Comparison of ENCODE assay signal across 18 cellular contexts in the genomic region with DNA sequence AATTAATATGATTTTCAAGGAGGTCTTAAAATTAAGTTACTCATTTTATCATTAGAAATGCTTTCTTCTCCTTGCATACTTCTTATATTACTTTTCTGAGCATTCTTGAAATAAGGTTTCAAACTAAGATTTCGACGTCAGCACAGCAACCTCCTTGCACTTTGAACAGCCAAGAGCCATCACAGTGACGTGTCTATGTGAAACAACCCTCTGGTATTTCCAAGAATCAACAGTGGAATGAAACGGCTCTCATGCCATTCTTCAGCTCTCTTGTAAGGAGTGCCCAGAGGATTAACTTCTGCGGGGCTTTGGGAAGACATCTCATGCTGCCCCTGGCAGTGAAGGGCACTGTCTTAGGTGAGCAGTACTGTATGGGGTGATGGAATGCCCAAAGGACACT.
DNase-seq lines count a peak whose midpoint lies in the region; ATAC-seq, FAIRE-seq and TF ChIP-seq lines count a peak whose summit lies in the region.
"Had no signal": no experiment of that assay in that cellular context is flagged by ENCODE, and none has a peak within 500 bp of the region (broad histone marks: within the 10 kb centered on the region; RNA-seq: fewer than 3 reads in every experiment).

No MANE protein-coding gene starts in this region.

- intact Hi-C loops in left lung (cut with DNase I) (no loop called here), sciatic nerve (cut with DNase I) (no loop called here)

- peak; percentile 79 for FAIRE-seq in HTR-8/SVneo (lab: Jason Lieb, UNC)
- FAIRE-seq: kidney had no signal

- H3K27me3 ChIP-seq in left lung = no peaks in the 10 kb centered on the region
- H3K27me3 ChIP-seq: cardiac muscle cell, testis had no signal

- POLR2A ChIA-PET in AG04449 (lab: Yijun Ruan, JAX) = interaction anchor here (0.7 to 0.8 kb wide), 2 partner anchors 12 to 32 kb away, joined by 3 to 4 read pairs; no protein-coding TSS in a partner anchor

- CTCF ChIA-PET in AG04449 (lab: Yijun Ruan, JAX) = interaction anchor here (0.9 to 1.6 kb wide), 4 partner anchors 9 to 818 kb away, joined by 3 to 4 read pairs (median 4); no protein-coding TSS in a partner anchor

- TF ChIP-seq CTCF in AG04449 (IDR thresholded peaks at IDR 0.05; ENCODE audit: insufficient read depth, low read length, missing control alignments) (no peak), choroid plexus epithelial cell (conservative IDR thresholded peaks at IDR 0.05; ENCODE audit: low read depth, low read length) (no peak), left lung (IDR thresholded peaks at IDR 0.05) (no peak)

- H3K27ac ChIP-seq in left lung = no peak overlapping the region
- H3K27ac ChIP-seq: cardiac muscle cell, psoas muscle, testis had no signal

- no peaks in the 10 kb centered on the region for H3K36me3 ChIP-seq in left lung
- H3K36me3 ChIP-seq: cardiac muscle cell had no signal

- H3K4me3 ChIP-seq in AG04449 (ENCODE audit: low read depth, low read length) (no peak overlapping the region), choroid plexus epithelial cell (ENCODE audit: low read depth, low read length) (no peak overlapping the region), left lung (no peak overlapping the region)
- H3K4me3 ChIP-seq: cardiac muscle cell, psoas muscle, testis had no signal

- ATAC-seq in left lung = peak; percentile 22
- no peak for ATAC-seq in GM19463 (IDR thresholded peaks at IDR 0.05; ENCODE audit: unreplicated experiment)
- no peak for ATAC-seq in sciatic nerve
- ATAC-seq in HG03457 (IDR thresholded peaks at IDR 0.05; ENCODE audit: unreplicated experiment) = no peak
- ATAC-seq: effector memory CD8-positive, alpha-beta T cell; Panc1; psoas muscle had no signal

- DNase-seq in AG04449 (ENCODE audit: low read depth, low spot score) (peak; percentile 90), HTR-8/SVneo (ENCODE audit: insufficient read length, low spot score) (peak; percentile 73), choroid plexus epithelial cell (ENCODE audit: low read depth) (peak; percentile 84), left lung (no peak), ureter (ENCODE audit: low spot score) (no peak), sciatic nerve (ENCODE audit: low spot score) (no peak)
- DNase-seq: activated effector memory CD4-positive, alpha-beta T cell treated with Interleukin-2 at 50 U/mL for 16 hours; effector memory CD8-positive, alpha-beta T cell; head of caudate nucleus; kidney; NCI-H2081; psoas muscle; stimulated activated CD4-positive, alpha-beta T cell treated with anti-CD3 and anti-CD28 coated beads, Interleukin-1b, Interleukin-23, amount 100 ng/mL, for 48 hours; testis had no signal

- H3K9me3 ChIP-seq in left lung = peaks cover 0 to 2% of the 10 kb centered on the region in 2 donors
- H3K9me3 ChIP-seq: psoas muscle, testis had no signal

- H3K4me1 ChIP-seq in left lung = no peaks in the 10 kb centered on the region
- H3K4me1 ChIP-seq: psoas muscle, testis had no signal

Comparison
In these comparisons a context has a peak if more than half of its experiments do, and no peak if none do; other contexts are left out.
1. DNase-seq: peak in AG04449 (single experiment), HTR-8/SVneo (single experiment) and choroid plexus epithelial cell (single experiment); none in left lung (0 of 2), ureter (single experiment) and sciatic nerve (single experiment).